9 cellular contexts compared by ENCODE assay signal in the genomic region with DNA sequence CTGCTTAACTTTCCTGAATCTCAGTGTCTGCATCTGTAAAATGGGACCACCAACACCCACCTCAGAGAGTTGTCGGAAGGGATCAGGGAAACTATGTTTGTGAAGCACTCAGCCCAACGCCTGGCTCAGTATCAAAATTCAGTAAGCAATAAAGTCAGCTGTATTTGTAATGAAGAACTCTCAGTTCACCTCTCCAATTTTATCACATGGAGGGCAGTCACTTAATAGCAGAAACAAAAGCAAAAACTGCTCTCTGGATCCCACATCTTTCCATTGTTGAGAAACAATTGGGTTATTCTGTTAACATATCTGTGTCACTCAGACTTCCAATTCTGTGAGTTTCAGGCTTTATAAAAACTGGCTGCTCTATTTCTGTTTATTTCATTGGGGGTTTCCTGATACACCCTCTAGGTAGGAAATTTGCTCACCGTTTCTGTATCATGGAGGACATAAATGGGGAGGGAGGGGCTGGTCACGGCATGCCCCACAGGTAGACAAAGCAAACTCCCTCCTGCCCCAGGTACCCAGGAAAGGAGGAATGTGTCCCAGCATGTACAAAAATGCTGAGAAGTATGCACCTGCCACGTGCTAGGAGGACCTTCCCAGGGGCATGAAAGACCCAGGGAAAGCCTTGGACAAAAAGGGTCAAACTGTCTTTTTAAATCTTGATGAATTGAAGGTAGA.
DNase-seq lines count a peak whose midpoint lies in the region; ATAC-seq and TF ChIP-seq lines count a peak whose summit lies in the region.
"Had no signal": no experiment of that assay in that cellular context is flagged by ENCODE, and none has a peak within 500 bp of the region (broad histone marks: within the 10 kb centered on the region; RNA-seq: fewer than 3 reads in every experiment).

No MANE protein-coding gene starts in this region.

- H3K4me1 ChIP-seq in right atrium auricular region: peaks cover 0 to 23% of the 10 kb centered on the region in 2 donors
- peaks cover 0 to 32% (median 11%) of the 10 kb centered on the region in 12 donors for H3K4me1 ChIP-seq in heart left ventricle
- H3K4me1 ChIP-seq in ascending aorta: no peaks in the 10 kb centered on the region

- peaks cover 8% of the 10 kb centered on the region for H3K36me3 Mint-ChIP-seq in type B pancreatic cell

- no peaks in the 10 kb centered on the region for H3K36me3 ChIP-seq in right atrium auricular region
- H3K36me3 ChIP-seq in heart left ventricle: peaks cover 0 to 20% (median 0%) of the 10 kb centered on the region in 9 donors
- H3K36me3 ChIP-seq in ascending aorta: no peaks in the 10 kb centered on the region
- H3K36me3 ChIP-seq: brain microvascular endothelial cell had no signal

- no peaks in the 10 kb centered on the region for H3K9me3 Mint-ChIP-seq in type B pancreatic cell

- TF ChIP-seq POLR2A in heart left ventricle (IDR thresholded peaks at IDR 0.05): no peak

- H3K9me3 ChIP-seq in right atrium auricular region (no peaks in the 10 kb centered on the region), heart left ventricle (no peaks in the 10 kb centered on the region), ascending aorta (no peaks in the 10 kb centered on the region)

- H3K27me3 Mint-ChIP-seq in type B pancreatic cell: no peaks in the 10 kb centered on the region

- DNase-seq in right atrium auricular region (ENCODE audit: low spot score): no peak
- no peak for DNase-seq in heart left ventricle
- no peak for DNase-seq in type B pancreatic cell (ENCODE audit: extremely low spot score, unreplicated experiment)
- no peak for DNase-seq in ascending aorta (ENCODE audit: low spot score in 2 of 2)
- DNase-seq in AG08395 (ENCODE audit: low spot score): no peak
- DNase-seq: brain microvascular endothelial cell had no signal

- peak overlapping the region; percentile 71 for H3K4me3 Mint-ChIP-seq in type B pancreatic cell

- TF ChIP-seq CTCF in right atrium auricular region (IDR thresholded peaks at IDR 0.05) (no peak), heart left ventricle (IDR thresholded peaks at IDR 0.05) (no peak), type B pancreatic cell (conservative IDR thresholded peaks at IDR 0.05) (no peak), ascending aorta (IDR thresholded peaks at IDR 0.05) (no peak)

- peak overlapping the region; percentile 55 to 60 for H3K27ac ChIP-seq in right atrium auricular region
- H3K27ac ChIP-seq in heart left ventricle: peak overlapping the region in 2 of 12 donors; percentile 23 to 33
- H3K27ac ChIP-seq in angular gyrus (ENCODE audit: low read depth, low read length): peak overlapping the region; percentile 69
- H3K27ac ChIP-seq in ascending aorta: no peak overlapping the region
- H3K27ac ChIP-seq: brain microvascular endothelial cell had no signal

- no peak overlapping the region for H3K4me3 ChIP-seq in right atrium auricular region
- no peak overlapping the region for H3K4me3 ChIP-seq in heart left ventricle
- no peak overlapping the region for H3K4me3 ChIP-seq in ascending aorta

- WGBS in heart left ventricle, 4 donors: 65 to 76% (median 70%) methylated on average over 5 of the region's 5 CpGs

- H3K4me1 Mint-ChIP-seq in type B pancreatic cell (ENCODE audit: unreplicated experiment): peaks cover 20% of the 10 kb centered on the region

- no peak for ATAC-seq in heart left ventricle
- ATAC-seq in HG03025 (IDR thresholded peaks at IDR 0.05; ENCODE audit: low FRiP score, unreplicated experiment): peak; percentile 11
- ATAC-seq in HG03442 (IDR thresholded peaks at IDR 0.05; ENCODE audit: unreplicated experiment): no peak

- intact Hi-C loops in heart left ventricle (cut with DNase I): loop anchor here in 2 of 10 donors (5.0 to 10.0 kb wide), 2 partner anchors 39 to 51 kb away; no protein-coding TSS in a partner anchor
- intact Hi-C loops in ascending aorta (cut with DNase I): no loop called here

- no peaks in the 10 kb centered on the region for H3K27me3 ChIP-seq in right atrium auricular region
- no peaks in the 10 kb centered on the region for H3K27me3 ChIP-seq in heart left ventricle
- H3K27me3 ChIP-seq in ascending aorta: no peaks in the 10 kb centered on the region
- H3K27me3 ChIP-seq: brain microvascular endothelial cell had no signal

- H3K27ac Mint-ChIP-seq in type B pancreatic cell: peak overlapping the region; percentile 90

Comparison
In these comparisons a context has a peak if more than half of its experiments do, and no peak if none do; other contexts are left out.
1. H3K27ac ChIP-seq: peak in right atrium auricular region (2 of 2) and angular gyrus (single experiment); none in ascending aorta (0 of 2).